8 cellular contexts compared by ENCODE assay signal in genomic region chr17:60640503-60640902, GRCh38. TPM values are rescaled to one million over a fixed set of nuclear protein-coding genes. Genes with fewer than 3 reads are reported as not detected.
DNase-seq lines count a peak whose midpoint lies in the region; ATAC-seq, FAIRE-seq and TF ChIP-seq lines count a peak whose summit lies in the region.
"Had no signal": no experiment of that assay in that cellular context is flagged by ENCODE, and none has a peak within 500 bp of the region (broad histone marks: within the 10 kb centered on the region; RNA-seq: fewer than 3 reads in every experiment).

No MANE protein-coding gene starts in this region.

- ATAC-seq in GM18502 (IDR thresholded peaks at IDR 0.05; ENCODE audit: poor library complexity, unreplicated experiment) = no peak

- no peak for FAIRE-seq in bronchial epithelial cell (lab: Jason Lieb, UNC)

- H3K27ac Mint-ChIP-seq in neural crest cell (ENCODE audit: unreplicated experiment) = no peak overlapping the region

- H3K27me3 ChIP-seq in GM06990 (replicated peaks; ENCODE audit: control insufficient read depth, insufficient read depth, low read length) (no peaks in the 10 kb centered on the region), bronchial epithelial cell (ENCODE audit: control insufficient read depth, insufficient read depth, low read length) (no peaks in the 10 kb centered on the region)

- TF ChIP-seq CTCF in GM06990 (IDR thresholded peaks at IDR 0.05; ENCODE audit: insufficient read depth, low read length, poor library complexity, severe bottlenecking) (peak; percentile 40), bronchial epithelial cell (IDR thresholded peaks at IDR 0.05; ENCODE audit: insufficient read depth, low read length, severe bottlenecking) (peak; percentile 32), neural crest cell (conservative IDR thresholded peaks at IDR 0.05) (peak; percentile 60)

- H3K4me3 ChIP-seq in GM06990 (replicated peaks; ENCODE audit: low read depth, low read length) (no peak overlapping the region), bronchial epithelial cell (ENCODE audit: low read depth, low read length) (no peak overlapping the region)

- no peak overlapping the region for H3K4me3 Mint-ChIP-seq in neural crest cell

- DNase-seq in GM06990 (ENCODE audit: extremely low read depth, insufficient read length) (no peak), Kasumi-1 (lab: John Stamatoyannopoulos, UW) (peak; percentile 75 to 87), bronchial epithelial cell (ENCODE audit: low read depth) (peak; percentile 13), neural crest cell (ENCODE audit: low read depth, low spot score) (no peak), NCI-H1930 (lab: John Stamatoyannopoulos, UW) (no peak), LoVo (ENCODE audit: low spot score) (no peak)
- DNase-seq: activated gamma-delta T cell treated with Interleukin-2 at 50 U/mL for 16 hours had no signal

- peaks cover 6% of the 10 kb centered on the region for H3K4me1 Mint-ChIP-seq in neural crest cell

- no peaks in the 10 kb centered on the region for H3K27me3 Mint-ChIP-seq in neural crest cell (ENCODE audit: low read depth)

- H3K36me3 Mint-ChIP-seq in neural crest cell (ENCODE audit: low read depth) = no peaks in the 10 kb centered on the region

- no peaks in the 10 kb centered on the region for H3K9me3 Mint-ChIP-seq in neural crest cell

- H3K36me3 ChIP-seq in GM06990 (ENCODE audit: control insufficient read depth, insufficient read depth, low read length) (peaks cover 3% of the 10 kb centered on the region), bronchial epithelial cell (ENCODE audit: control insufficient read depth, insufficient read depth, low read length) (no peaks in the 10 kb centered on the region)

RNA-seq across cellular contexts. Expression of gene BCAS3, which starts 37.1 kb away (rescaled TPM):
- total RNA-seq in bronchial epithelial cell (10.3 and 19.5 TPM in 2 replicates), neural crest cell (30.0 and 30.5 TPM in 2 replicates)

RNA-seq across cellular contexts. Expression of gene PPM1D, which starts 40.5 kb away (rescaled TPM):
- total RNA-seq in bronchial epithelial cell = 3.2 and 3.8 TPM in 2 replicates
- total RNA-seq in neural crest cell = 21.9 and 23.8 TPM in 2 replicates

Comparison
In these comparisons a context has a peak if more than half of its experiments do, and no peak if none do; other contexts are left out.
1. DNase-seq: peak in Kasumi-1 (2 of 2) and bronchial epithelial cell (single experiment); none in GM06990 (single experiment), neural crest cell (single experiment), NCI-H1930 (0 of 2) and LoVo (single experiment).
2. Peak in every context shown above with its lines, with median percentiles within 50 percentile points of each other: CTCF ChIP-seq.